ENCODE assay signal across 9 cellular contexts in genomic region chr2:207165121-207166038, GRCh38. TPM values are rescaled to one million over a fixed set of nuclear protein-coding genes. Genes with fewer than 3 reads are reported as not detected.
DNase-seq lines count a peak whose midpoint lies in the region; ATAC-seq and TF ChIP-seq lines count a peak whose summit lies in the region.
"Had no signal": no experiment of that assay in that cellular context is flagged by ENCODE, and none has a peak within 500 bp of the region (broad histone marks: within the 10 kb centered on the region; RNA-seq: fewer than 3 reads in every experiment).

KLF7 (minus strand) TSS chr2:207165948; CDS start chr2:207165568, 380 bp downstream.

- H3K9me3 ChIP-seq in subcutaneous abdominal adipose tissue (ENCODE audit: control insufficient read depth in 5 of 5, low read length in 5 of 5) = no peaks in the 10 kb centered on the region

- H3K9ac ChIP-seq in subcutaneous abdominal adipose tissue (ENCODE audit: low read length in 5 of 5) = peak within 1 kb of the TSS; percentile 79 to 98 (median 93)
- H3K9ac ChIP-seq: BLaER1 had no signal

- peak; percentile 29 for DNase-seq in NCI-H1694 (lab: John Stamatoyannopoulos, UW)
- no peak for DNase-seq in NCI-H1694 treated with DMSO at 0.1 percent for 48 hours (lab: John Stamatoyannopoulos, UW)
- DNase-seq in NCI-H748 treated with DMSO at 0.1 percent for 48 hours (lab: John Stamatoyannopoulos, UW) = peak; percentile 73
- no peak for DNase-seq in fibroblast of mammary gland (ENCODE audit: low read depth)
- DNase-seq in naive thymus-derived CD8-positive, alpha-beta T cell = peak; percentile 50 to 85 (median 66)
- DNase-seq in epidermal melanocyte (ENCODE audit: insufficient read length, low spot score) = no peak

- H3K27me3 ChIP-seq in subcutaneous abdominal adipose tissue (ENCODE audit: control insufficient read depth in 5 of 5, insufficient read depth in 4 of 5, low read length in 5 of 5) = no peaks in the 10 kb centered on the region

- H3K4me3 ChIP-seq in fibroblast of mammary gland (ENCODE audit: control insufficient read depth, low read depth, low read length) (peak within 1 kb of the TSS; percentile 91), subcutaneous abdominal adipose tissue (ENCODE audit: low read depth in 1 of 5, low read length in 5 of 5) (peak within 1 kb of the TSS; percentile 74 to 96 (median 79))
- H3K4me3 ChIP-seq: BLaER1 had no signal

- no peaks in the 10 kb centered on the region for H3K9me3 Mint-ChIP-seq in activated T-helper 17 cell treated with anti-CD3 and anti-CD28 coated beads, Interleukin-2, amount 50 U/mL, for 72 hours
- peaks cover 0 to 4% (median 0%) of the 10 kb centered on the region in 9 donors for H3K9me3 Mint-ChIP-seq in naive thymus-derived CD8-positive, alpha-beta T cell

- H3K4me1 Mint-ChIP-seq in activated T-helper 17 cell treated with anti-CD3 and anti-CD28 coated beads, Interleukin-2, amount 50 U/mL, for 72 hours = peaks cover 27% of the 10 kb centered on the region
- H3K4me1 Mint-ChIP-seq in naive thymus-derived CD8-positive, alpha-beta T cell = peaks cover 29 to 65% (median 49%) of the 10 kb centered on the region in 4 donors

- POLR2A ChIA-PET in naive thymus-derived CD8-positive, alpha-beta T cell (lab: Charles Lee) = interaction anchor here (0.5 to 8.1 kb wide), 57 partner anchors 9 to 1101 kb away, joined by 3 to 399 read pairs (median 4); partner anchors contain the start of genes CCNYL1, CREB1, FASTKD2 and INO80D

- no peak for TF ChIP-seq CTCF in fibroblast of mammary gland (conservative IDR thresholded peaks at IDR 0.05; ENCODE audit: control insufficient read depth, insufficient read depth, low read depth, low read length)

- H3K27ac Mint-ChIP-seq in activated T-helper 17 cell treated with anti-CD3 and anti-CD28 coated beads, Interleukin-2, amount 50 U/mL, for 72 hours = peak within 1 kb of the TSS; percentile 95
- peak within 1 kb of the TSS; percentile 95 to 100 (median 98) for H3K27ac Mint-ChIP-seq in naive thymus-derived CD8-positive, alpha-beta T cell

- H3K36me3 Mint-ChIP-seq in activated T-helper 17 cell treated with anti-CD3 and anti-CD28 coated beads, Interleukin-2, amount 50 U/mL, for 72 hours (ENCODE audit: low read depth) = peaks cover 46% of the 10 kb centered on the region
- no peaks in the 10 kb centered on the region for H3K36me3 Mint-ChIP-seq in naive thymus-derived CD8-positive, alpha-beta T cell

- peak within 1 kb of the TSS; percentile 99 for H3K27ac ChIP-seq in subcutaneous abdominal adipose tissue (ENCODE audit: low read depth, low read length)
- H3K27ac ChIP-seq: BLaER1 had no signal

- peak; percentile 20 for ATAC-seq in activated T-helper 17 cell treated with anti-CD3 and anti-CD28 coated beads, Interleukin-2, amount 50 U/mL, for 72 hours (replicated peaks)
- peak; percentile 31 to 50 for ATAC-seq in naive thymus-derived CD8-positive, alpha-beta T cell

- peaks cover 11 to 72% (median 52%) of the 10 kb centered on the region in 5 donors for H3K4me1 ChIP-seq in subcutaneous abdominal adipose tissue (ENCODE audit: control insufficient read depth in 5 of 5, insufficient read depth in 5 of 5, low read length in 5 of 5)

- peaks cover 4% of the 10 kb centered on the region for H3K27me3 Mint-ChIP-seq in activated T-helper 17 cell treated with anti-CD3 and anti-CD28 coated beads, Interleukin-2, amount 50 U/mL, for 72 hours
- no peaks in the 10 kb centered on the region for H3K27me3 Mint-ChIP-seq in naive thymus-derived CD8-positive, alpha-beta T cell

- H3K4me3 Mint-ChIP-seq in activated T-helper 17 cell treated with anti-CD3 and anti-CD28 coated beads, Interleukin-2, amount 50 U/mL, for 72 hours = peak within 1 kb of the TSS; percentile 95
- H3K4me3 Mint-ChIP-seq in naive thymus-derived CD8-positive, alpha-beta T cell = peak within 1 kb of the TSS; percentile 91 to 99 (median 96)

- H3K36me3 ChIP-seq in subcutaneous abdominal adipose tissue (ENCODE audit: control insufficient read depth in 5 of 5, insufficient read depth in 5 of 5, low read length in 5 of 5) = no peaks in the 10 kb centered on the region
- H3K36me3 ChIP-seq: BLaER1 had no signal

RNA-seq across cellular contexts. Expression of gene KLF7, which starts in this region (rescaled TPM):
- 10 to 100 TPM; 32.8 to 40.6 TPM for total RNA-seq in activated T-helper 17 cell treated with anti-CD3 and anti-CD28 coated beads, Interleukin-2, amount 50 U/mL, for 72 hours
- 10 to 100 TPM; 79.5 to 89.2 TPM for total RNA-seq in naive thymus-derived CD8-positive, alpha-beta T cell
- polyA plus RNA-seq in naive thymus-derived CD8-positive, alpha-beta T cell = 10 to 100 TPM; 15.2 to 29.6 (median 16.3) TPM

Comparison
In these comparisons a context has a peak if more than half of its experiments do, and no peak if none do; other contexts are left out.
1. DNase-seq: peak in NCI-H1694 (single experiment), NCI-H748 treated with DMSO at 0.1 percent for 48 hours (single experiment) and naive thymus-derived CD8-positive, alpha-beta T cell (10 of 10); none in NCI-H1694 treated with DMSO at 0.1 percent for 48 hours (single experiment), fibroblast of mammary gland (single experiment) and epidermal melanocyte (single experiment).